In genomic region chr11:61524963-61525587, GRCh38 we compare ENCODE assay signal across 16 cellular contexts. TPM values are rescaled to one million over a fixed set of nuclear protein-coding genes. Genes with fewer than 3 reads are reported as not detected.
DNase-seq lines count a peak whose midpoint lies in the region; ATAC-seq and TF ChIP-seq lines count a peak whose summit lies in the region.
"Had no signal": no experiment of that assay in that cellular context is flagged by ENCODE, and none has a peak within 500 bp of the region (broad histone marks: within the 10 kb centered on the region; RNA-seq: fewer than 3 reads in every experiment).

No MANE protein-coding gene starts in this region.

- H3K27me3 Mint-ChIP-seq in activated T-helper 17 cell treated with anti-CD3 and anti-CD28 coated beads, Interleukin-2, amount 50 U/mL, for 72 hours: peaks cover 21% of the 10 kb centered on the region
- H3K27me3 Mint-ChIP-seq in glutamatergic neuron (ENCODE audit: unreplicated experiment) (peaks cover 15% of the 10 kb centered on the region), neural crest cell (ENCODE audit: low read depth) (no peaks in the 10 kb centered on the region)

- H3K4me3 ChIP-seq in left ventricle myocardium inferior (no peak overlapping the region), Peyer's patch (no peak overlapping the region)
- H3K4me3 ChIP-seq: BLaER1 treated with 17β-estradiol and CSF1 and Interleukin-3, amounts not matched to agents 10 nM and 100 nM; HAP-1 had no signal

- no peak for ATAC-seq in activated T-helper 17 cell treated with anti-CD3 and anti-CD28 coated beads, Interleukin-2, amount 50 U/mL, for 72 hours (replicated peaks)
- ATAC-seq in HG02884 (IDR thresholded peaks at IDR 0.05; ENCODE audit: unreplicated experiment): no peak

- DNase-seq in glutamatergic neuron (no peak), left ventricle myocardium inferior (peak; percentile 36), neural crest cell (ENCODE audit: low read depth, low spot score) (no peak), Peyer's patch (no peak), 8988T (no peak)
- DNase-seq: ACHN; CD4-positive, CD25-positive, alpha-beta regulatory T cell; DMS53; GF-D8; GOT3 had no signal

- H3K27me3 ChIP-seq in left ventricle myocardium inferior (ENCODE audit: low read depth) (no peaks in the 10 kb centered on the region), Peyer's patch (no peaks in the 10 kb centered on the region)
- H3K27me3 ChIP-seq: BLaER1 treated with 17β-estradiol and CSF1 and Interleukin-3, amounts not matched to agents 10 nM and 100 nM had no signal

- intact Hi-C loops in left ventricle myocardium inferior (cut with micrococcal nuclease): no loop called here

- peaks cover 6% of the 10 kb centered on the region for H3K36me3 ChIP-seq in left ventricle myocardium inferior
- no peaks in the 10 kb centered on the region for H3K36me3 ChIP-seq in Peyer's patch
- H3K36me3 ChIP-seq: BLaER1 treated with 17β-estradiol and CSF1 and Interleukin-3, amounts not matched to agents 10 nM and 100 nM; HAP-1 had no signal

- H3K27ac Mint-ChIP-seq in activated T-helper 17 cell treated with anti-CD3 and anti-CD28 coated beads, Interleukin-2, amount 50 U/mL, for 72 hours: peak overlapping the region; percentile 3
- peak overlapping the region; percentile 38 for H3K27ac Mint-ChIP-seq in glutamatergic neuron (ENCODE audit: unreplicated experiment)
- H3K27ac Mint-ChIP-seq in neural crest cell (ENCODE audit: unreplicated experiment): peak overlapping the region; percentile 38
- H3K27ac Mint-ChIP-seq: CD4-positive, CD25-positive, alpha-beta regulatory T cell had no signal

- H3K4me1 Mint-ChIP-seq in activated T-helper 17 cell treated with anti-CD3 and anti-CD28 coated beads, Interleukin-2, amount 50 U/mL, for 72 hours: no peaks in the 10 kb centered on the region
- H3K4me1 Mint-ChIP-seq in glutamatergic neuron (ENCODE audit: low read depth, unreplicated experiment): peaks cover 28% of the 10 kb centered on the region
- H3K4me1 Mint-ChIP-seq in neural crest cell: peaks cover 13% of the 10 kb centered on the region
- H3K4me1 Mint-ChIP-seq: CD4-positive, CD25-positive, alpha-beta regulatory T cell had no signal

- TF ChIP-seq POLR2A in Peyer's patch (IDR thresholded peaks at IDR 0.05): no peak

- no peaks in the 10 kb centered on the region for H3K9me3 Mint-ChIP-seq in activated T-helper 17 cell treated with anti-CD3 and anti-CD28 coated beads, Interleukin-2, amount 50 U/mL, for 72 hours
- H3K9me3 Mint-ChIP-seq in glutamatergic neuron (ENCODE audit: unreplicated experiment) (peaks cover 7% of the 10 kb centered on the region), neural crest cell (no peaks in the 10 kb centered on the region)

- H3K9me3 ChIP-seq in left ventricle myocardium inferior (replicated peaks): no peaks in the 10 kb centered on the region
- no peaks in the 10 kb centered on the region for H3K9me3 ChIP-seq in Peyer's patch
- H3K9me3 ChIP-seq: BLaER1 treated with 17β-estradiol and CSF1 and Interleukin-3, amounts not matched to agents 10 nM and 100 nM; HAP-1 had no signal

- no peak overlapping the region for H3K4me3 Mint-ChIP-seq in activated T-helper 17 cell treated with anti-CD3 and anti-CD28 coated beads, Interleukin-2, amount 50 U/mL, for 72 hours
- H3K4me3 Mint-ChIP-seq in glutamatergic neuron (ENCODE audit: unreplicated experiment) (no peak overlapping the region), neural crest cell (no peak overlapping the region)
- H3K4me3 Mint-ChIP-seq: CD4-positive, CD25-positive, alpha-beta regulatory T cell had no signal

- no peaks in the 10 kb centered on the region for H3K36me3 Mint-ChIP-seq in activated T-helper 17 cell treated with anti-CD3 and anti-CD28 coated beads, Interleukin-2, amount 50 U/mL, for 72 hours (ENCODE audit: low read depth)
- H3K36me3 Mint-ChIP-seq in glutamatergic neuron (ENCODE audit: unreplicated experiment) (peaks cover 9% of the 10 kb centered on the region), neural crest cell (ENCODE audit: low read depth) (no peaks in the 10 kb centered on the region)
- H3K36me3 Mint-ChIP-seq: CD4-positive, CD25-positive, alpha-beta regulatory T cell had no signal

- peaks cover 29% of the 10 kb centered on the region for H3K4me1 ChIP-seq in left ventricle myocardium inferior
- H3K4me1 ChIP-seq in Peyer's patch: no peaks in the 10 kb centered on the region
- H3K4me1 ChIP-seq: HAP-1 had no signal

- TF ChIP-seq CTCF in glutamatergic neuron (IDR thresholded peaks at IDR 0.05; ENCODE audit: partially characterized antibody, unreplicated experiment) (no peak), left ventricle myocardium inferior (IDR thresholded peaks at IDR 0.05; ENCODE audit: borderline replicate concordance) (no peak), neural crest cell (conservative IDR thresholded peaks at IDR 0.05) (no peak), Peyer's patch (IDR thresholded peaks at IDR 0.05) (no peak)

- peak overlapping the region; percentile 75 for H3K27ac ChIP-seq in left ventricle myocardium inferior (replicated peaks)
- H3K27ac ChIP-seq in Peyer's patch: no peak overlapping the region
- H3K27ac ChIP-seq: BLaER1 treated with 17β-estradiol and CSF1 and Interleukin-3, amounts not matched to agents 10 nM and 100 nM; HL-60 had no signal

RNA-seq across cellular contexts. Expression of gene LRRC10B, which starts 16.5 kb away (rescaled TPM):
- total RNA-seq in activated T-helper 17 cell treated with anti-CD3 and anti-CD28 coated beads, Interleukin-2, amount 50 U/mL, for 72 hours: not detected
- total RNA-seq in glutamatergic neuron (ENCODE audit: unreplicated experiment) (8.2 TPM), left ventricle myocardium inferior (0.88 TPM), neural crest cell (2.8 and 2.9 TPM in 2 replicates), Peyer's patch (1 to 10 TPM in 1 of 4 donors, under 1 TPM in 1, not detected in 2; 0.35 to 2.5 TPM)
- total RNA-seq: A172; CD4-positive, CD25-positive, alpha-beta regulatory T cell had no signal

RNA-seq across cellular contexts. Expression of gene SYT7, which starts 55.8 kb away (rescaled TPM):
- under 1 TPM in 1 of 2 donors, not detected in 1; 0.19 TPM for total RNA-seq in activated T-helper 17 cell treated with anti-CD3 and anti-CD28 coated beads, Interleukin-2, amount 50 U/mL, for 72 hours
- total RNA-seq in glutamatergic neuron (ENCODE audit: unreplicated experiment): 93.6 TPM
- total RNA-seq in left ventricle myocardium inferior: 18.9 TPM
- total RNA-seq in neural crest cell: 3.8 and 4.1 TPM in 2 replicates
- total RNA-seq in Peyer's patch: 10 to 100 TPM in 3 of 4 donors, 1 to 10 TPM in 1; 5.8 to 18.2 (median 12.2) TPM
